ENCODE assay signal across 8 cellular contexts in genomic region chr1:26279598-26280332, GRCh38. TPM values are rescaled to one million over a fixed set of nuclear protein-coding genes. Genes with fewer than 3 reads are reported as not detected.
A peak's percentile ranks its signal among the peaks of the same experiment; 100 is the strongest.
DNase-seq lines count a peak whose midpoint lies in the region; ATAC-seq and TF ChIP-seq lines count a peak whose summit lies in the region.

TSS of gene SH3BGRL3 (plus strand) at chr1:26280086. CDS start at chr1:26280156, 70 bp downstream.

- POLR2A ChIA-PET in AG04449 (lab: Yijun Ruan, JAX), result interaction anchor here (1.1 to 1.6 kb wide), 3 partner anchors 9 to 98 kb away, joined by 3 to 6 read pairs (median 5); no protein-coding TSS in a partner anchor
- POLR2A ChIA-PET in activated CD4-positive, alpha-beta T cell treated with anti-CD3 and anti-CD28 coated beads, Interleukin-2, amount 10 ng/mL, durations not matched to agents 7 days and 5 days (lab: Charles Lee), result interaction anchor here (0.6 to 2.0 kb wide), 3 partner anchors 13 to 117 kb away, joined by 3 to 9 read pairs (median 3); partner anchors contain the start of gene CD52

- ATAC-seq in HG03103 (IDR thresholded peaks at IDR 0.05; ENCODE audit: low read depth, unreplicated experiment) (peak; percentile 64), left lobe of liver (peak; percentile 84)

- peaks cover 78% of the 10 kb centered on the region for H3K36me3 Mint-ChIP-seq in activated CD4-positive, alpha-beta T cell treated with anti-CD3 and anti-CD28 coated beads, Interleukin-2, amount 10 ng/mL, durations not matched to agents 7 days and 5 days (ENCODE audit: low read depth)

- peak within 1 kb of the TSS; percentile 90 for H3K27ac Mint-ChIP-seq in activated CD4-positive, alpha-beta T cell treated with anti-CD3 and anti-CD28 coated beads, Interleukin-2, amount 10 ng/mL, durations not matched to agents 7 days and 5 days

- peak within 1 kb of the TSS; percentile 88 to 100 for H3K27ac ChIP-seq in coronary artery

- TF ChIP-seq CTCF in AG04449 (IDR thresholded peaks at IDR 0.05; ENCODE audit: insufficient read depth, low read length, missing control alignments) (peak; percentile 75), coronary artery (IDR thresholded peaks at IDR 0.05) (no peak)

- H3K27me3 Mint-ChIP-seq in activated CD4-positive, alpha-beta T cell treated with anti-CD3 and anti-CD28 coated beads, Interleukin-2, amount 10 ng/mL, durations not matched to agents 7 days and 5 days, result no peaks in the 10 kb centered on the region

- peak within 1 kb of the TSS; percentile 86 for H3K4me3 Mint-ChIP-seq in activated CD4-positive, alpha-beta T cell treated with anti-CD3 and anti-CD28 coated beads, Interleukin-2, amount 10 ng/mL, durations not matched to agents 7 days and 5 days

- H3K9me3 Mint-ChIP-seq in activated CD4-positive, alpha-beta T cell treated with anti-CD3 and anti-CD28 coated beads, Interleukin-2, amount 10 ng/mL, durations not matched to agents 7 days and 5 days, result no peaks in the 10 kb centered on the region

- H3K4me1 Mint-ChIP-seq in activated CD4-positive, alpha-beta T cell treated with anti-CD3 and anti-CD28 coated beads, Interleukin-2, amount 10 ng/mL, durations not matched to agents 7 days and 5 days, result peaks cover 86% of the 10 kb centered on the region

- no peak for DNase-seq in AG04449 (ENCODE audit: low read depth, low spot score)
- peak; percentile 74 to 83 for DNase-seq in NCI-H524 (lab: John Stamatoyannopoulos, UW)
- peak; percentile 89 for DNase-seq in activated CD4-positive, alpha-beta T cell treated with anti-CD3 and anti-CD28 coated beads, Interleukin-2, amount 10 ng/mL, durations not matched to agents 7 days and 5 days
- DNase-seq in coronary artery (ENCODE audit: low spot score), result peak; percentile 92
- DNase-seq in left lobe of liver (ENCODE audit: low spot score), result peak; percentile 89
- peak; percentile 84 to 88 for DNase-seq in stimulated activated CD4-positive, alpha-beta T cell treated with anti-CD3 and anti-CD28 coated beads, Interleukin-2, amount 100 ng/mL, for 24 hours

- peak within 1 kb of the TSS; percentile 81 for H3K4me3 ChIP-seq in AG04449 (ENCODE audit: low read depth, low read length)
- peak within 1 kb of the TSS; percentile 98 for H3K4me3 ChIP-seq in coronary artery

- CTCF ChIA-PET in AG04449 (lab: Yijun Ruan, JAX), result interaction anchor here (1.0 to 10.7 kb wide), 13 partner anchors 11 to 137 kb away, joined by 3 to 179 read pairs (median 6); partner anchors contain the start of genes CD52 and CEP85
- CTCF ChIA-PET in activated CD4-positive, alpha-beta T cell treated with anti-CD3 and anti-CD28 coated beads, Interleukin-2, amount 10 ng/mL, durations not matched to agents 7 days and 5 days (lab: Charles Lee), result interaction anchor here (0.6 to 21.4 kb wide), 12 partner anchors 9 to 124 kb away, joined by 3 to 442 read pairs (median 4); partner anchors contain the start of genes CD52, CEP85, ZNF593 and ZNF683

- TF ChIP-seq POLR2A in GM18526 (IDR thresholded peaks at IDR 0.05; ENCODE audit: extremely low read depth, insufficient read length), result peak; percentile 83

RNA-seq across cellular contexts. Expression of gene SH3BGRL3, which starts in this region (rescaled TPM):
- total RNA-seq in activated CD4-positive, alpha-beta T cell treated with anti-CD3 and anti-CD28 coated beads, Interleukin-2, amount 10 ng/mL, durations not matched to agents 7 days and 5 days, result 100 to 1,000 TPM; 606 to 707 TPM
- 31.5 TPM for total RNA-seq in left lobe of liver

Comparison
In these comparisons a context has a peak if more than half of its experiments do, and no peak if none do; other contexts are left out.
1. RNA of gene SH3BGRL3 (total RNA-seq): 606 to 707 TPM in activated CD4-positive, alpha-beta T cell treated with anti-CD3 and anti-CD28 coated beads, Interleukin-2, amount 10 ng/mL, durations not matched to agents 7 days and 5 days; 31.5 TPM in left lobe of liver (single experiment); every median in the first group is over 10 times any median in the second.